Comparison of ENCODE assay signal across 2 cellular contexts in the genomic region with DNA sequence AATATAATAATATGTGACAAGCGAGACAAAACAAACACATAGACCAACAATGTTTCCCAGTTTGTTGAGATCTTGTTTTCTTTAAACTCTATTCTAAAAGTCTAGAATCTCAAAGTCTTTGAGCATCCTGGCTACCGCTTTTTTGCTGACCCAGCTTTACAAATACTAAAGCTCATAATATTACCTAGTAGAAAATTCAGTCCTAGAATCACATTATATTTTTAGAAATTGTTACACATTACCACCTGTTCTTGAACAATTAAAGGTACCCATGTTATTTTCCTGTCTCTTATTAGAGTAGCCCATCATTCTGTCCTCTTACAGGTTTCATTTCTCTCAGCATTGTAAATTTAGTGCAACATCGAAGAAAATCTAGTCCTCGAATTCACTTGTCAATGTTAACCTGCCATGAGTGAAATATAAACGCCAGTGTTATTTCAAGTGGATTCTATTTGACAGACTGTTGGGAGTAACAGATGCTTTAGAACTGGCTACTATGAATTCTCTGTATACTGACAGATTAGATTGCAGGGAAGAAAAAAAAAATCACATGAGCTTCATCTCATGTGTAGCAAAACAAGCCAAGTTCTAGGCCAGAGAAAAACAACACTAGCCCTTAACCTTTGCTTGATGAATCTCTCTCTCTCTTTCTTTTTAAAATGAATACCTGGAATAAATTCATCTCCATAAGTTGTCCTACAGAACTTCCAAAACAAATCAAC.
TF ChIP-seq lines count a peak whose summit lies in the region.

No MANE protein-coding gene starts in this region.

TF ChIP-seq in IMR-90, 13 proteins besides CTCF, POLR2A, EP300 and RAD21:
- TF ChIP-seq ELK1 (IDR thresholded peaks at IDR 0.05; ENCODE audit: borderline replicate concordance, low read depth, low read length) (no peak), MAFK (IDR thresholded peaks at IDR 0.05; ENCODE audit: low read depth, low read length) (peak; percentile 38; the same call in 1 of the 2 replicates)

TF ChIP-seq in K562, 482 proteins besides CTCF, POLR2A, EP300 and RAD21:
- TF ChIP-seq ZNF324 (CRISPR knock-in tag; IDR thresholded peaks at IDR 0.05) (no peak), FOXO4 (CRISPR knock-in tag; IDR thresholded peaks at IDR 0.05) (no peak), ZNF134 (CRISPR knock-in tag; conservative IDR thresholded peaks at IDR 0.05) (no peak), ZNF24 (IDR thresholded peaks at IDR 0.05) (no peak), KAT7 (CRISPR knock-in tag; IDR thresholded peaks at IDR 0.05; ENCODE audit: borderline replicate concordance) (no peak), ZNF316 (IDR thresholded peaks at IDR 0.05) (0 out of 2 replicates have a peak, but pooled peaks have one; percentile 11), TRIM28 (IDR thresholded peaks at IDR 0.05) (no peak), MAFF (IDR thresholded peaks at IDR 0.05; ENCODE audit: low read length) (peak; percentile 22; the same call in 1 of the 2 replicates), SUPT5H (IDR thresholded peaks at IDR 0.05) (no peak), ARID2 (IDR thresholded peaks at IDR 0.05) (no peak), DLX4 (CRISPR knock-in tag; IDR thresholded peaks at IDR 0.05) (no peak)
- TF ChIP-seq, protein P1, sequence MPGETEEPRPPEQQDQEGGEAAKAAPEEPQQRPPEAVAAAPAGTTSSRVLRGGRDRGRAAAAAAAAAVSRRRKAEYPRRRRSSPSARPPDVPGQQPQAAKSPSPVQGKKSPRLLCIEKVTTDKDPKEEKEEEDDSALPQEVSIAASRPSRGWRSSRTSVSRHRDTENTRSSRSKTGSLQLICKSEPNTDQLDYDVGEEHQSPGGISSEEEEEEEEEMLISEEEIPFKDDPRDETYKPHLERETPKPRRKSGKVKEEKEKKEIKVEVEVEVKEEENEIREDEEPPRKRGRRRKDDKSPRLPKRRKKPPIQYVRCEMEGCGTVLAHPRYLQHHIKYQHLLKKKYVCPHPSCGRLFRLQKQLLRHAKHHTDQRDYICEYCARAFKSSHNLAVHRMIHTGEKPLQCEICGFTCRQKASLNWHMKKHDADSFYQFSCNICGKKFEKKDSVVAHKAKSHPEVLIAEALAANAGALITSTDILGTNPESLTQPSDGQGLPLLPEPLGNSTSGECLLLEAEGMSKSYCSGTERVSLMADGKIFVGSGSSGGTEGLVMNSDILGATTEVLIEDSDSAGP (CRISPR knock-in tag; IDR thresholded peaks at IDR 0.05), result no peak
